Comparison of ENCODE assay signal across 14 cellular contexts in genomic region chr15:74808073-74808839, GRCh38. TPM values are rescaled to one million over a fixed set of nuclear protein-coding genes. Genes with fewer than 3 reads are reported as not detected.
DNase-seq lines count a peak whose midpoint lies in the region; ATAC-seq, FAIRE-seq and TF ChIP-seq lines count a peak whose summit lies in the region.
"Had no signal": no experiment of that assay in that cellular context is flagged by ENCODE, and none has a peak within 500 bp of the region (broad histone marks: within the 10 kb centered on the region; RNA-seq: fewer than 3 reads in every experiment).

No MANE protein-coding gene starts in this region.

- H3K27ac Mint-ChIP-seq in CD4-positive, CD25-positive, alpha-beta regulatory T cell: peak overlapping the region; percentile 61 to 88 (median 82)

- H2AK5ac ChIP-seq in mesendoderm (ENCODE audit: low read length): no peak overlapping the region

- SMC1A ChIA-PET in GM12878 (lab: Charles Lee; ENCODE audit: uncharacterized antibody, unreplicated experiment): interaction anchor here (0.7 to 1.4 kb wide), 5 partner anchors 16 to 137 kb away, joined by 3 to 4 read pairs (median 3); no protein-coding TSS in a partner anchor

- no peak for TF ChIP-seq EP300 in GM12878 (IDR thresholded peaks at IDR 0.05; ENCODE audit: borderline replicate concordance in 1 of 2, control insufficient read depth in 1 of 2, low read depth in 2 of 2, low read length in 2 of 2)

- no peak overlapping the region for H3K4me3 Mint-ChIP-seq in CD4-positive, CD25-positive, alpha-beta regulatory T cell

- H3K79me1 ChIP-seq in mesendoderm (ENCODE audit: low read length): no peaks in the 10 kb centered on the region

- H3K79me2 ChIP-seq in GM12878 (ENCODE audit: control insufficient read depth, insufficient read depth, low read length): no peaks in the 10 kb centered on the region
- no peaks in the 10 kb centered on the region for H3K79me2 ChIP-seq in mesendoderm (ENCODE audit: control insufficient read depth, insufficient read depth, low read length)

- no peak for DNase-seq in CD4-positive, CD25-positive, alpha-beta regulatory T cell
- DNase-seq in GM12878 (ENCODE audit: low read depth, low spot score) (no peak), lung (ENCODE audit: low spot score) (peak; percentile 58), mesendoderm (no peak), COR-L47 (lab: John Stamatoyannopoulos, UW) (no peak), NOMO-1 treated with DMSO at 0.1 percent for 48 hours (lab: John Stamatoyannopoulos, UW; ENCODE audit: unreplicated experiment) (no peak)
- DNase-seq: activated CD4-positive, CD25-positive, alpha-beta regulatory T cell treated with anti-CD3 and anti-CD28 coated beads, Interleukin-2, amount 50 U/mL, for 72 hours; adrenal gland; hypothalamus; stimulated activated CD8-positive, alpha-beta memory T cell treated with anti-CD3 and anti-CD28 coated beads, Interleukin-4, amount 100 ng/mL, for 48 hours had no signal

- H2BK120ac ChIP-seq in mesendoderm (ENCODE audit: low read depth, low read length): no peak overlapping the region

- H3K4ac ChIP-seq in mesendoderm (ENCODE audit: low read depth, low read length): no peak overlapping the region

- H3K9me3 Mint-ChIP-seq in CD4-positive, CD25-positive, alpha-beta regulatory T cell: no peaks in the 10 kb centered on the region

- H3K27me3 ChIP-seq in CD4-positive, CD25-positive, alpha-beta regulatory T cell (ENCODE audit: control insufficient read depth, insufficient read depth, low read length): no peaks in the 10 kb centered on the region
- H3K27me3 ChIP-seq in GM12878 (replicated peaks in 1 of 2; ENCODE audit: control insufficient read depth in 2 of 2, insufficient read depth in 2 of 2, low read length in 1 of 2) (no peaks in the 10 kb centered on the region), lung (ENCODE audit: control insufficient read depth, insufficient read depth) (no peaks in the 10 kb centered on the region), mesendoderm (ENCODE audit: insufficient read depth, low read length, poor library complexity) (no peaks in the 10 kb centered on the region)
- H3K27me3 ChIP-seq: adrenal gland had no signal

- BruUV-seq in GM12878 (replicated peaks; lab: Mats Ljungman, UMichigan): no TSS peak

- CTCF ChIA-PET in HEK293 (lab: Yijun Ruan, JAX): interaction anchor here (0.6 to 7.1 kb wide), 13 partner anchors 9 to 442 kb away, joined by 3 to 65 read pairs (median 4); no protein-coding TSS in a partner anchor
- CTCF ChIA-PET in GM12878 (lab: Yijun Ruan, JAX): interaction anchor here (0.5 to 3.7 kb wide), 8 partner anchors 9 to 404 kb away, joined by 3 to 21 read pairs (median 4); no protein-coding TSS in a partner anchor

- H4K8ac ChIP-seq in mesendoderm (ENCODE audit: low read depth, low read length): no peak overlapping the region

- H4K20me1 ChIP-seq in GM12878 (ENCODE audit: control insufficient read depth, insufficient read depth): no peaks in the 10 kb centered on the region

- peak; percentile 57; the same call in 1 of the 2 replicates for TF ChIP-seq POLR2A in GM12878 (IDR thresholded peaks at IDR 0.05; ENCODE audit: low read depth, low read length)

- RAD21 ChIA-PET in GM12878 (lab: Charles Lee; ENCODE audit: unreplicated experiment): interaction anchor here (0.8 to 2.8 kb wide), 5 partner anchors 11 to 93 kb away, joined by 3 to 10 read pairs (median 4); no protein-coding TSS in a partner anchor

- no peak for ATAC-seq in CD4-positive, CD25-positive, alpha-beta regulatory T cell (ENCODE audit: low read depth in 2 of 2)
- ATAC-seq in GM12878: peak; percentile 51
- peak; percentile 31 for ATAC-seq in lung (ENCODE audit: insufficient read depth, low FRiP score)
- no peak for ATAC-seq in HG02852 (IDR thresholded peaks at IDR 0.05; ENCODE audit: unreplicated experiment)

- peaks cover 4% of the 10 kb centered on the region for H3K4me1 ChIP-seq in CD4-positive, CD25-positive, alpha-beta regulatory T cell (ENCODE audit: control insufficient read depth, insufficient read depth, low read length, poor library complexity, severe bottlenecking)
- H3K4me1 ChIP-seq in HEK293 (ENCODE audit: control insufficient read depth, insufficient read depth, low read length) (no peaks in the 10 kb centered on the region), GM12878 (ENCODE audit: control insufficient read depth, insufficient read depth, low read length) (no peaks in the 10 kb centered on the region), lung (ENCODE audit: control insufficient read depth in 2 of 2, insufficient read depth in 2 of 2, low read length in 2 of 2) (no peaks in the 10 kb centered on the region), mesendoderm (ENCODE audit: control insufficient read depth, low read depth, low read length) (no peaks in the 10 kb centered on the region)

- POLR2A ChIA-PET in HEK293 (lab: Yijun Ruan, JAX) (interaction anchor here (0.9 to 1.2 kb wide), 2 partner anchors 18 to 37 kb away, joined by 3 read pairs; no protein-coding TSS in a partner anchor), GM12878 (lab: Charles Lee) (interaction anchor here (0.6 kb wide), 1 partner anchor 101 kb away, joined by 3 read pairs; no protein-coding TSS in a partner anchor)

- H3K4me1 Mint-ChIP-seq in CD4-positive, CD25-positive, alpha-beta regulatory T cell: peaks cover 9 to 33% (median 13%) of the 10 kb centered on the region in 4 donors

- no peak for TF ChIP-seq RAD21 in GM12878 (IDR thresholded peaks at IDR 0.05; ENCODE audit: insufficient read depth, low read depth, low read length)

- no peak overlapping the region for H3K4me2 ChIP-seq in GM12878 (ENCODE audit: control insufficient read depth, insufficient read depth)
- no peak overlapping the region for H3K4me2 ChIP-seq in mesendoderm (ENCODE audit: low read length)

- no peak overlapping the region for H4K5ac ChIP-seq in mesendoderm (ENCODE audit: low read length)

- no peak overlapping the region for H3K23ac ChIP-seq in mesendoderm (ENCODE audit: low read length)

- TF ChIP-seq CTCF in HEK293 (tag by site-specific recombination; IDR thresholded peaks at IDR 0.05): no peak
- TF ChIP-seq CTCF in GM12878 (IDR thresholded peaks at IDR 0.05 in 2 of 3, conservative IDR thresholded peaks at IDR 0.05 in 1 of 3; ENCODE audit: control insufficient read depth in 2 of 3, extremely low read depth in 1 of 3, insufficient read depth in 1 of 3, low read depth in 3 of 3, low read length in 3 of 3): no peak
- TF ChIP-seq CTCF in lung (IDR thresholded peaks at IDR 0.05; ENCODE audit: control extremely low read depth, extremely low read depth): no peak

- peaks cover 5% of the 10 kb centered on the region for H3K36me3 Mint-ChIP-seq in CD4-positive, CD25-positive, alpha-beta regulatory T cell

- no peak overlapping the region for H3K4me3 ChIP-seq in CD4-positive, CD25-positive, alpha-beta regulatory T cell (ENCODE audit: low read depth, low read length)
- H3K4me3 ChIP-seq in HEK293 (ENCODE audit: low read depth, low read length) (no peak overlapping the region), GM12878 (no peak overlapping the region), lung (no peak overlapping the region), mesendoderm (ENCODE audit: low read length) (no peak overlapping the region)
- H3K4me3 ChIP-seq: adrenal gland had no signal

- no peaks in the 10 kb centered on the region for H3K27me3 Mint-ChIP-seq in CD4-positive, CD25-positive, alpha-beta regulatory T cell

- H2AFZ ChIP-seq in GM12878 (ENCODE audit: control insufficient read depth, low read depth, low read length): no peak overlapping the region

- H3K27ac ChIP-seq in CD4-positive, CD25-positive, alpha-beta regulatory T cell (ENCODE audit: insufficient read depth, low read length, poor library complexity, severe bottlenecking): no peak overlapping the region
- H3K27ac ChIP-seq in HEK293 (ENCODE audit: extremely low read depth, low read depth, low read length) (no peak overlapping the region), GM12878 (ENCODE audit: control insufficient read depth, insufficient read depth) (no peak overlapping the region), lung (ENCODE audit: low read depth in 1 of 2, low read length in 1 of 2) (peak overlapping the region in 1 of 2 donors; percentile 0), mesendoderm (ENCODE audit: low read depth, low read length) (no peak overlapping the region)
- H3K27ac ChIP-seq: adrenal gland had no signal

- no peak overlapping the region for H2BK15ac ChIP-seq in mesendoderm (replicated peaks; ENCODE audit: low read depth)

- FAIRE-seq in GM12878 (lab: Jason Lieb, UNC): no peak
- FAIRE-seq: HTR-8/SVneo had no signal

- H3K36me3 ChIP-seq in CD4-positive, CD25-positive, alpha-beta regulatory T cell (ENCODE audit: control insufficient read depth, insufficient read depth, low read length): peaks cover 11% of the 10 kb centered on the region
- H3K36me3 ChIP-seq in HEK293 (ENCODE audit: control insufficient read depth in 2 of 2, insufficient read depth in 1 of 2, low read length in 2 of 2) (peaks cover 0 to 12% of the 10 kb centered on the region in 2 experiments; a peak in 2 of 3 replicates), GM12878 (ENCODE audit: control insufficient read depth in 2 of 2, insufficient read depth in 2 of 2, low read length in 1 of 2) (peaks cover 8 to 14% of the 10 kb centered on the region in 2 experiments), lung (ENCODE audit: control insufficient read depth in 2 of 2, insufficient read depth in 2 of 2, low read length in 2 of 2) (peaks cover 3 to 6% of the 10 kb centered on the region in 2 donors), mesendoderm (ENCODE audit: control insufficient read depth, insufficient read depth, low read length) (peaks cover 3% of the 10 kb centered on the region)

- H3K9me3 ChIP-seq in CD4-positive, CD25-positive, alpha-beta regulatory T cell (ENCODE audit: control insufficient read depth in 2 of 2, low read length in 2 of 2): no peaks in the 10 kb centered on the region
- no peaks in the 10 kb centered on the region for H3K9me3 ChIP-seq in HEK293 (ENCODE audit: control insufficient read depth, insufficient read depth, low read depth, low read length)
- no peaks in the 10 kb centered on the region for H3K9me3 ChIP-seq in GM12878 (replicated peaks; ENCODE audit: control insufficient read depth, insufficient read depth, low read length)
- no peaks in the 10 kb centered on the region for H3K9me3 ChIP-seq in lung (ENCODE audit: control insufficient read depth in 2 of 2, insufficient read depth in 1 of 2, low read length in 1 of 2)
- H3K9me3 ChIP-seq: adrenal gland had no signal

- no peak overlapping the region for H3K56ac ChIP-seq in mesendoderm (ENCODE audit: low read length)

- H2BK5ac ChIP-seq in mesendoderm (ENCODE audit: low read length): no peak overlapping the region

- in situ Hi-C loops in GM12878 (cut with MboI): no loop called here

- intact Hi-C loops in GM12878 (cut with micrococcal nuclease; ENCODE audit: unreplicated experiment): no loop called here

- H3K9ac ChIP-seq in GM12878 (ENCODE audit: control insufficient read depth, insufficient read depth, low read length): no peak overlapping the region
- no peak overlapping the region for H3K9ac ChIP-seq in mesendoderm (ENCODE audit: low read length)

- 51% methylated on average over 18 of the region's 18 CpGs for WGBS in GM12878 (ENCODE audit: insufficient coverage, insufficient replicate concordance, low lambda C conversion rate, missing lambda C conversion rate)
- 72 to 82% methylated on average over 18 of the region's 18 CpGs for WGBS in lung, 2 donors
- no CpG with 5 or more reads among the region's 18 CpGs for WGBS in mesendoderm (ENCODE audit: extremely low coverage, insufficient coverage, low lambda C conversion rate)

- H3K18ac ChIP-seq in mesendoderm (ENCODE audit: low read length): no peak overlapping the region

RNA-seq across cellular contexts. Expression of gene LMAN1L, which starts 4.4 kb away (rescaled TPM):
- not detected for total RNA-seq in CD4-positive, CD25-positive, alpha-beta regulatory T cell
- not detected for polyA plus RNA-seq in CD4-positive, CD25-positive, alpha-beta regulatory T cell
- total RNA-seq in GM12878 (2013; cell fraction: nucleolus; rRNA removed): 0.47 and 0.61 TPM in 2 replicates
- total RNA-seq in GM12878 (2014; rRNA removed) (not detected in 2 replicates), GM12878 (2014; rRNA removed; fragmentation: Illumina TruSeq; extraction: Trizol) (not detected in 2 replicates), GM12878 (2021) (not detected in 2 replicates), lung (under 1 TPM in 1 of 2 donors, not detected in 1; 0.31 TPM)
- polyA plus RNA-seq in GM12878 (2011; ENCODE audit: low read depth): not detected
- polyA plus RNA-seq in GM12878 (2011; rRNA removed) (not detected in 2 replicates), GM12878 (2014; fragmentation: Illumina TruSeq; extraction: Trizol) (not detected in 2 replicates), GM12878 (2014; fragmentation: Nextera tagmentation; extraction: Ambion mirVana) (not detected), GM12878 (2014; rRNA removed) (not detected in 2 replicates), GM12878 (2016; fragmentation: Nextera tagmentation; extraction: Ambion mirVana) (not detected), lung (under 1 TPM in 1 of 2 donors, not detected in 1; 0.11 TPM)
- not detected in 2 replicates for polyA plus RNA-seq in GM12878 (2011; cell fraction: cytosol; rRNA removed)
- 0.16 and 0.76 TPM in 2 replicates for polyA plus RNA-seq in GM12878 (2011; cell fraction: nucleus; rRNA removed)
- polyA plus RNA-seq in GM12878 (2012): 0.20 and 0.32 TPM in 2 replicates
- polyA minus RNA-seq in GM12878 (2011; rRNA and poly(A)+ RNA removed): 0.29 TPM in 1 of 2 replicates, not detected in the other
- not detected in 2 replicates for polyA minus RNA-seq in GM12878 (2011; cell fraction: cytosol; rRNA and poly(A)+ RNA removed)
- polyA minus RNA-seq in GM12878 (2011; cell fraction: nucleus; rRNA and poly(A)+ RNA removed): not detected in 2 replicates
- polyA plus RNA-seq in mesendoderm (2013, experiment 1 of 2): not detected
- polyA plus RNA-seq in mesendoderm (2013, experiment 2 of 2): not detected
- total RNA-seq: myocyte had no signal

RNA-seq across cellular contexts. Expression of gene CPLX3, which starts 18.2 kb away (rescaled TPM):
- total RNA-seq in CD4-positive, CD25-positive, alpha-beta regulatory T cell: 0.35 TPM
- polyA plus RNA-seq in CD4-positive, CD25-positive, alpha-beta regulatory T cell: not detected
- not detected in 2 replicates for total RNA-seq in GM12878 (2013; cell fraction: nucleolus; rRNA removed)
- 0.11 TPM in 1 of 2 replicates, not detected in the other for total RNA-seq in GM12878 (2014; rRNA removed)
- total RNA-seq in GM12878 (2014; rRNA removed; fragmentation: Illumina TruSeq; extraction: Trizol): not detected in 2 replicates
- not detected in 2 replicates for total RNA-seq in GM12878 (2021)
- not detected for polyA plus RNA-seq in GM12878 (2011; ENCODE audit: low read depth)
- polyA plus RNA-seq in GM12878 (2011; rRNA removed): not detected in 2 replicates
- polyA plus RNA-seq in GM12878 (2011; cell fraction: cytosol; rRNA removed): not detected in 2 replicates
- 0.16 and 0.24 TPM in 2 replicates for polyA plus RNA-seq in GM12878 (2011; cell fraction: nucleus; rRNA removed)
- polyA plus RNA-seq in GM12878 (2012): not detected in 2 replicates
- not detected in 2 replicates for polyA plus RNA-seq in GM12878 (2014; fragmentation: Illumina TruSeq; extraction: Trizol)
- polyA plus RNA-seq in GM12878 (2014; fragmentation: Nextera tagmentation; extraction: Ambion mirVana): under 1 TPM in 1 of 2 experiments, not detected in 1; 0.02 TPM
- 0.04 TPM in 1 of 2 replicates, not detected in the other for polyA plus RNA-seq in GM12878 (2014; rRNA removed)
- not detected for polyA plus RNA-seq in GM12878 (2016; fragmentation: Nextera tagmentation; extraction: Ambion mirVana)
- not detected in 2 replicates for polyA minus RNA-seq in GM12878 (2011; rRNA and poly(A)+ RNA removed)
- polyA minus RNA-seq in GM12878 (2011; cell fraction: cytosol; rRNA and poly(A)+ RNA removed): not detected in 2 replicates
- polyA minus RNA-seq in GM12878 (2011; cell fraction: nucleus; rRNA and poly(A)+ RNA removed): not detected in 2 replicates
- not detected for total RNA-seq in lung
- under 1 TPM; 0.10 to 0.13 TPM for polyA plus RNA-seq in lung
- 0.22 TPM for polyA plus RNA-seq in mesendoderm (2013, experiment 1 of 2)
- 0.24 TPM for polyA plus RNA-seq in mesendoderm (2013, experiment 2 of 2)
- total RNA-seq: myocyte had no signal

RNA-seq across cellular contexts. Expression of gene CSK, which starts 26.4 kb away (rescaled TPM):
- total RNA-seq in CD4-positive, CD25-positive, alpha-beta regulatory T cell: 257 TPM
- 100 to 1,000 TPM; 131 to 151 (median 141) TPM for polyA plus RNA-seq in CD4-positive, CD25-positive, alpha-beta regulatory T cell
- 239 and 258 TPM in 2 replicates for total RNA-seq in GM12878 (2013; cell fraction: nucleolus; rRNA removed)
- total RNA-seq in GM12878 (2014; rRNA removed) (70.9 and 77.3 TPM in 2 replicates), GM12878 (2014; rRNA removed; fragmentation: Illumina TruSeq; extraction: Trizol) (68.1 and 70.9 TPM in 2 replicates), GM12878 (2021) (313 and 327 TPM in 2 replicates), lung (10 to 100 TPM; 39.7 to 82.9 TPM)
- polyA plus RNA-seq in GM12878 (2011; ENCODE audit: low read depth): 88.8 TPM
- polyA plus RNA-seq in GM12878 (2011; rRNA removed) (54.2 and 107 TPM in 2 replicates), GM12878 (2014; fragmentation: Illumina TruSeq; extraction: Trizol) (39.6 and 132 TPM in 2 replicates), GM12878 (2014; fragmentation: Nextera tagmentation; extraction: Ambion mirVana) (10 to 100 TPM in 1 of 2 experiments, 1 to 10 TPM in 1; 3.4 to 11.5 TPM), GM12878 (2014; rRNA removed) (134 and 172 TPM in 2 replicates), GM12878 (2016; fragmentation: Nextera tagmentation; extraction: Ambion mirVana) (10 to 100 TPM; 53.4 to 74.3 TPM), lung (10 to 100 TPM; 40.9 to 99.1 TPM)
- 137 and 141 TPM in 2 replicates for polyA plus RNA-seq in GM12878 (2011; cell fraction: cytosol; rRNA removed)
- 436 and 515 TPM in 2 replicates for polyA plus RNA-seq in GM12878 (2011; cell fraction: nucleus; rRNA removed)
- 170 and 175 TPM in 2 replicates for polyA plus RNA-seq in GM12878 (2012)
- 134 and 177 TPM in 2 replicates for polyA minus RNA-seq in GM12878 (2011; rRNA and poly(A)+ RNA removed)
- 98.8 and 103 TPM in 2 replicates for polyA minus RNA-seq in GM12878 (2011; cell fraction: cytosol; rRNA and poly(A)+ RNA removed)
- polyA minus RNA-seq in GM12878 (2011; cell fraction: nucleus; rRNA and poly(A)+ RNA removed): 80.9 and 166 TPM in 2 replicates
- 26.0 TPM for polyA plus RNA-seq in mesendoderm (2013, experiment 1 of 2)
- 26.9 TPM for polyA plus RNA-seq in mesendoderm (2013, experiment 2 of 2)

RNA-seq across cellular contexts. Expression of gene ULK3, which starts 34.7 kb away (rescaled TPM):
- 54.4 TPM for total RNA-seq in CD4-positive, CD25-positive, alpha-beta regulatory T cell
- 10 to 100 TPM; 22.5 to 38.1 (median 34.7) TPM for polyA plus RNA-seq in CD4-positive, CD25-positive, alpha-beta regulatory T cell
- 50.6 and 54.0 TPM in 2 replicates for total RNA-seq in GM12878 (2013; cell fraction: nucleolus; rRNA removed)
- 28.2 and 29.4 TPM in 2 replicates for total RNA-seq in GM12878 (2014; rRNA removed)
- total RNA-seq in GM12878 (2014; rRNA removed; fragmentation: Illumina TruSeq; extraction: Trizol): 12.3 and 14.1 TPM in 2 replicates
- 27.8 and 31.9 TPM in 2 replicates for total RNA-seq in GM12878 (2021)
- 10.4 TPM for polyA plus RNA-seq in GM12878 (2011; ENCODE audit: low read depth)
- 29.7 and 38.8 TPM in 2 replicates for polyA plus RNA-seq in GM12878 (2011; rRNA removed)
- 35.0 and 41.0 TPM in 2 replicates for polyA plus RNA-seq in GM12878 (2011; cell fraction: cytosol; rRNA removed)
- 214 and 258 TPM in 2 replicates for polyA plus RNA-seq in GM12878 (2011; cell fraction: nucleus; rRNA removed)
- 15.2 and 22.4 TPM in 2 replicates for polyA plus RNA-seq in GM12878 (2012)
- 19.9 and 25.4 TPM in 2 replicates for polyA plus RNA-seq in GM12878 (2014; fragmentation: Illumina TruSeq; extraction: Trizol)
- 1 to 10 TPM in 1 of 2 experiments, under 1 TPM in 1; 0.64 to 1.4 TPM for polyA plus RNA-seq in GM12878 (2014; fragmentation: Nextera tagmentation; extraction: Ambion mirVana)
- 35.3 and 38.9 TPM in 2 replicates for polyA plus RNA-seq in GM12878 (2014; rRNA removed)
- polyA plus RNA-seq in GM12878 (2016; fragmentation: Nextera tagmentation; extraction: Ambion mirVana): 10 to 100 TPM; 26.2 to 28.1 TPM
- 19.2 and 19.5 TPM in 2 replicates for polyA minus RNA-seq in GM12878 (2011; rRNA and poly(A)+ RNA removed)
- polyA minus RNA-seq in GM12878 (2011; cell fraction: cytosol; rRNA and poly(A)+ RNA removed): 6.1 and 9.3 TPM in 2 replicates
- polyA minus RNA-seq in GM12878 (2011; cell fraction: nucleus; rRNA and poly(A)+ RNA removed): 21.8 and 23.7 TPM in 2 replicates
- total RNA-seq in lung: 10 to 100 TPM; 20.6 to 46.8 TPM
- 10 to 100 TPM; 30.6 to 54.5 TPM for polyA plus RNA-seq in lung
- polyA plus RNA-seq in mesendoderm (2013, experiment 1 of 2): 13.7 TPM
- 13.9 TPM for polyA plus RNA-seq in mesendoderm (2013, experiment 2 of 2)

RNA-seq across cellular contexts. Expression of gene CYP1A2, which starts 59.6 kb away (rescaled TPM):
- total RNA-seq in CD4-positive, CD25-positive, alpha-beta regulatory T cell: not detected
- not detected for polyA plus RNA-seq in CD4-positive, CD25-positive, alpha-beta regulatory T cell
- not detected in 2 replicates for total RNA-seq in GM12878 (2013; cell fraction: nucleolus; rRNA removed)
- total RNA-seq in GM12878 (2014; rRNA removed): not detected in 2 replicates
- total RNA-seq in GM12878 (2014; rRNA removed; fragmentation: Illumina TruSeq; extraction: Trizol): not detected in 2 replicates
- not detected in 2 replicates for total RNA-seq in GM12878 (2021)
- not detected for polyA plus RNA-seq in GM12878 (2011; ENCODE audit: low read depth)
- 0.03 TPM in 1 of 2 replicates, not detected in the other for polyA plus RNA-seq in GM12878 (2011; rRNA removed)
- not detected in 2 replicates for polyA plus RNA-seq in GM12878 (2011; cell fraction: cytosol; rRNA removed)
- not detected in 2 replicates for polyA plus RNA-seq in GM12878 (2011; cell fraction: nucleus; rRNA removed)
- polyA plus RNA-seq in GM12878 (2012): not detected in 2 replicates
- polyA plus RNA-seq in GM12878 (2014; fragmentation: Illumina TruSeq; extraction: Trizol): not detected in 2 replicates
- polyA plus RNA-seq in GM12878 (2014; fragmentation: Nextera tagmentation; extraction: Ambion mirVana): not detected
- not detected in 2 replicates for polyA plus RNA-seq in GM12878 (2014; rRNA removed)
- under 1 TPM; 0.05 to 0.09 TPM for polyA plus RNA-seq in GM12878 (2016; fragmentation: Nextera tagmentation; extraction: Ambion mirVana)
- not detected in 2 replicates for polyA minus RNA-seq in GM12878 (2011; rRNA and poly(A)+ RNA removed)
- not detected in 2 replicates for polyA minus RNA-seq in GM12878 (2011; cell fraction: cytosol; rRNA and poly(A)+ RNA removed)
- polyA minus RNA-seq in GM12878 (2011; cell fraction: nucleus; rRNA and poly(A)+ RNA removed): not detected in 2 replicates
- total RNA-seq in lung: under 1 TPM in 1 of 2 donors, not detected in 1; 0.17 TPM
- under 1 TPM; 0.05 to 0.57 TPM for polyA plus RNA-seq in lung
- not detected for polyA plus RNA-seq in mesendoderm (2013, experiment 1 of 2)
- polyA plus RNA-seq in mesendoderm (2013, experiment 2 of 2): not detected
- total RNA-seq: adrenal gland, myocyte had no signal
- polyA plus RNA-seq: adrenal gland had no signal

Comparison
In these comparisons a context has a peak if more than half of its experiments do, and no peak if none do; other contexts are left out.
1. ATAC-seq: peak in GM12878 (single experiment) and lung (single experiment); none in CD4-positive, CD25-positive, alpha-beta regulatory T cell (0 of 2) and HG02852 (single experiment).